1 cellular context compared by ENCODE assay signal in genomic region chr18:9627642-9628041, GRCh38.
TF ChIP-seq lines count a peak whose summit lies in the region.

No MANE protein-coding gene starts in this region.

TF ChIP-seq in HepG2, 621 proteins besides CTCF, POLR2A, EP300 and RAD21 (continued from another document):
- TF ChIP-seq CENPBD1 (CRISPR knock-in tag; IDR thresholded peaks at IDR 0.05; ENCODE audit: borderline replicate concordance, low read depth) (no peak), SOX5 (CRISPR knock-in tag; IDR thresholded peaks at IDR 0.05; ENCODE audit: borderline replicate concordance) (no peak), FOXC1 (CRISPR knock-in tag; IDR thresholded peaks at IDR 0.05; ENCODE audit: borderline replicate concordance) (no peak), ZMAT3 (CRISPR knock-in tag; conservative IDR thresholded peaks at IDR 0.05) (no peak), DDIT3 (CRISPR knock-in tag; IDR thresholded peaks at IDR 0.05) (no peak), ZNF577 (CRISPR knock-in tag; IDR thresholded peaks at IDR 0.05; ENCODE audit: borderline replicate concordance, low read depth) (no peak)
- TF ChIP-seq, protein P1, sequence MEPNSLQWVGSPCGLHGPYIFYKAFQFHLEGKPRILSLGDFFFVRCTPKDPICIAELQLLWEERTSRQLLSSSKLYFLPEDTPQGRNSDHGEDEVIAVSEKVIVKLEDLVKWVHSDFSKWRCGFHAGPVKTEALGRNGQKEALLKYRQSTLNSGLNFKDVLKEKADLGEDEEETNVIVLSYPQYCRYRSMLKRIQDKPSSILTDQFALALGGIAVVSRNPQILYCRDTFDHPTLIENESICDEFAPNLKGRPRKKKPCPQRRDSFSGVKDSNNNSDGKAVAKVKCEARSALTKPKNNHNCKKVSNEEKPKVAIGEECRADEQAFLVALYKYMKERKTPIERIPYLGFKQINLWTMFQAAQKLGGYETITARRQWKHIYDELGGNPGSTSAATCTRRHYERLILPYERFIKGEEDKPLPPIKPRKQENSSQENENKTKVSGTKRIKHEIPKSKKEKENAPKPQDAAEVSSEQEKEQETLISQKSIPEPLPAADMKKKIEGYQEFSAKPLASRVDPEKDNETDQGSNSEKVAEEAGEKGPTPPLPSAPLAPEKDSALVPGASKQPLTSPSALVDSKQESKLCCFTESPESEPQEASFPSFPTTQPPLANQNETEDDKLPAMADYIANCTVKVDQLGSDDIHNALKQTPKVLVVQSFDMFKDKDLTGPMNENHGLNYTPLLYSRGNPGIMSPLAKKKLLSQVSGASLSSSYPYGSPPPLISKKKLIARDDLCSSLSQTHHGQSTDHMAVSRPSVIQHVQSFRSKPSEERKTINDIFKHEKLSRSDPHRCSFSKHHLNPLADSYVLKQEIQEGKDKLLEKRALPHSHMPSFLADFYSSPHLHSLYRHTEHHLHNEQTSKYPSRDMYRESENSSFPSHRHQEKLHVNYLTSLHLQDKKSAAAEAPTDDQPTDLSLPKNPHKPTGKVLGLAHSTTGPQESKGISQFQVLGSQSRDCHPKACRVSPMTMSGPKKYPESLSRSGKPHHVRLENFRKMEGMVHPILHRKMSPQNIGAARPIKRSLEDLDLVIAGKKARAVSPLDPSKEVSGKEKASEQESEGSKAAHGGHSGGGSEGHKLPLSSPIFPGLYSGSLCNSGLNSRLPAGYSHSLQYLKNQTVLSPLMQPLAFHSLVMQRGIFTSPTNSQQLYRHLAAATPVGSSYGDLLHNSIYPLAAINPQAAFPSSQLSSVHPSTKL (CRISPR knock-in tag; IDR thresholded peaks at IDR 0.05) = no peak
- TF ChIP-seq, protein P2, sequence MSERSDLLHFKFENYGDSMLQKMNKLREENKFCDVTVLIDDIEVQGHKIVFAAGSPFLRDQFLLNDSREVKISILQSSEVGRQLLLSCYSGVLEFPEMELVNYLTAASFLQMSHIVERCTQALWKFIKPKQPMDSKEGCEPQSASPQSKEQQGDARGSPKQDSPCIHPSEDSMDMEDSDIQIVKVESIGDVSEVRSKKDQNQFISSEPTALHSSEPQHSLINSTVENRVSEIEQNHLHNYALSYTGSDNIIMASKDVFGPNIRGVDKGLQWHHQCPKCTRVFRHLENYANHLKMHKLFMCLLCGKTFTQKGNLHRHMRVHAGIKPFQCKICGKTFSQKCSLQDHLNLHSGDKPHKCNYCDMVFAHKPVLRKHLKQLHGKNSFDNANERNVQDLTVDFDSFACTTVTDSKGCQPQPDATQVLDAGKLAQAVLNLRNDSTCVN (CRISPR knock-in tag; IDR thresholded peaks at IDR 0.05; ENCODE audit: borderline replicate concordance) = no peak
- TF ChIP-seq, protein P3, sequence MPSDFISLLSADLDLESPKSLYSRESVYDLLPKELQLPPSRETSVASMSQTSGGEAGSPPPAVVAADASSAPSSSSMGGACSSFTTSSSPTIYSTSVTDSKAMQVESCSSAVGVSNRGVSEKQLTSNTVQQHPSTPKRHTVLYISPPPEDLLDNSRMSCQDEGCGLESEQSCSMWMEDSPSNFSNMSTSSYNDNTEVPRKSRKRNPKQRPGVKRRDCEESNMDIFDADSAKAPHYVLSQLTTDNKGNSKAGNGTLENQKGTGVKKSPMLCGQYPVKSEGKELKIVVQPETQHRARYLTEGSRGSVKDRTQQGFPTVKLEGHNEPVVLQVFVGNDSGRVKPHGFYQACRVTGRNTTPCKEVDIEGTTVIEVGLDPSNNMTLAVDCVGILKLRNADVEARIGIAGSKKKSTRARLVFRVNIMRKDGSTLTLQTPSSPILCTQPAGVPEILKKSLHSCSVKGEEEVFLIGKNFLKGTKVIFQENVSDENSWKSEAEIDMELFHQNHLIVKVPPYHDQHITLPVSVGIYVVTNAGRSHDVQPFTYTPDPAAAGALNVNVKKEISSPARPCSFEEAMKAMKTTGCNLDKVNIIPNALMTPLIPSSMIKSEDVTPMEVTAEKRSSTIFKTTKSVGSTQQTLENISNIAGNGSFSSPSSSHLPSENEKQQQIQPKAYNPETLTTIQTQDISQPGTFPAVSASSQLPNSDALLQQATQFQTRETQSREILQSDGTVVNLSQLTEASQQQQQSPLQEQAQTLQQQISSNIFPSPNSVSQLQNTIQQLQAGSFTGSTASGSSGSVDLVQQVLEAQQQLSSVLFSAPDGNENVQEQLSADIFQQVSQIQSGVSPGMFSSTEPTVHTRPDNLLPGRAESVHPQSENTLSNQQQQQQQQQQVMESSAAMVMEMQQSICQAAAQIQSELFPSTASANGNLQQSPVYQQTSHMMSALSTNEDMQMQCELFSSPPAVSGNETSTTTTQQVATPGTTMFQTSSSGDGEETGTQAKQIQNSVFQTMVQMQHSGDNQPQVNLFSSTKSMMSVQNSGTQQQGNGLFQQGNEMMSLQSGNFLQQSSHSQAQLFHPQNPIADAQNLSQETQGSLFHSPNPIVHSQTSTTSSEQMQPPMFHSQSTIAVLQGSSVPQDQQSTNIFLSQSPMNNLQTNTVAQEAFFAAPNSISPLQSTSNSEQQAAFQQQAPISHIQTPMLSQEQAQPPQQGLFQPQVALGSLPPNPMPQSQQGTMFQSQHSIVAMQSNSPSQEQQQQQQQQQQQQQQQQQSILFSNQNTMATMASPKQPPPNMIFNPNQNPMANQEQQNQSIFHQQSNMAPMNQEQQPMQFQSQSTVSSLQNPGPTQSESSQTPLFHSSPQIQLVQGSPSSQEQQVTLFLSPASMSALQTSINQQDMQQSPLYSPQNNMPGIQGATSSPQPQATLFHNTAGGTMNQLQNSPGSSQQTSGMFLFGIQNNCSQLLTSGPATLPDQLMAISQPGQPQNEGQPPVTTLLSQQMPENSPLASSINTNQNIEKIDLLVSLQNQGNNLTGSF (CRISPR knock-in tag; IDR thresholded peaks at IDR 0.05) = no peak
